ENCODE assay signal across 1 cellular context in genomic region chr9:124398191-124398590, GRCh38.
TF ChIP-seq lines count a peak whose summit lies in the region.

No MANE protein-coding gene starts in this region.

TF ChIP-seq in WTC11, 78 proteins besides CTCF, POLR2A, EP300 and RAD21 (continued from another document):
- TF ChIP-seq ZNF121 (CRISPR knock-in tag; IDR thresholded peaks at IDR 0.05) (no peak), FOXJ3 (CRISPR knock-in tag; IDR thresholded peaks at IDR 0.05; ENCODE audit: borderline replicate concordance) (no peak), ATF1 (CRISPR knock-in tag; IDR thresholded peaks at IDR 0.05) (no peak), RORB (CRISPR knock-in tag; IDR thresholded peaks at IDR 0.05) (no peak), FOXK1 (CRISPR knock-in tag; IDR thresholded peaks at IDR 0.05) (no peak), ZNF532 (CRISPR knock-in tag; IDR thresholded peaks at IDR 0.05; ENCODE audit: borderline replicate concordance) (no peak), ATF6 (CRISPR knock-in tag; IDR thresholded peaks at IDR 0.05) (no peak), NR3C1 (CRISPR knock-in tag; conservative IDR thresholded peaks at IDR 0.05; ENCODE audit: low read depth) (no peak)
- TF ChIP-seq, protein P1, sequence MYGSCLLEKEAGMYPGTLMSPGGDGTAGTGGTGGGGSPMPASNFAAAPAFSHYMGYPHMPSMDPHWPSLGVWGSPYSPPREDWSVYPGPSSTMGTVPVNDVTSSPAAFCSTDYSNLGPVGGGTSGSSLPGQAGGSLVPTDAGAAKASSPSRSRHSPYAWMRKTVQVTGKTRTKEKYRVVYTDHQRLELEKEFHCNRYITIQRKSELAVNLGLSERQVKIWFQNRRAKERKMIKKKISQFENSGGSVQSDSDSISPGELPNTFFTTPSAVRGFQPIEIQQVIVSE (CRISPR knock-in tag; IDR thresholded peaks at IDR 0.05; ENCODE audit: borderline replicate concordance) = no peak
- TF ChIP-seq, protein P2, sequence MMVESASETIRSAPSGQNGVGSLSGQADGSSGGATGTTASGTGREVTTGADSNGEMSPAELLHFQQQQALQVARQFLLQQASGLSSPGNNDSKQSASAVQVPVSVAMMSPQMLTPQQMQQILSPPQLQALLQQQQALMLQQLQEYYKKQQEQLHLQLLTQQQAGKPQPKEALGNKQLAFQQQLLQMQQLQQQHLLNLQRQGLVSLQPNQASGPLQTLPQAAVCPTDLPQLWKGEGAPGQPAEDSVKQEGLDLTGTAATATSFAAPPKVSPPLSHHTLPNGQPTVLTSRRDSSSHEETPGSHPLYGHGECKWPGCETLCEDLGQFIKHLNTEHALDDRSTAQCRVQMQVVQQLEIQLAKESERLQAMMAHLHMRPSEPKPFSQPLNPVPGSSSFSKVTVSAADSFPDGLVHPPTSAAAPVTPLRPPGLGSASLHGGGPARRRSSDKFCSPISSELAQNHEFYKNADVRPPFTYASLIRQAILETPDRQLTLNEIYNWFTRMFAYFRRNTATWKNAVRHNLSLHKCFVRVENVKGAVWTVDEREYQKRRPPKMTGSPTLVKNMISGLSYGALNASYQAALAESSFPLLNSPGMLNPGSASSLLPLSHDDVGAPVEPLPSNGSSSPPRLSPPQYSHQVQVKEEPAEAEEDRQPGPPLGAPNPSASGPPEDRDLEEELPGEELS (CRISPR knock-in tag; IDR thresholded peaks at IDR 0.05) = no peak
